In genomic region chr16:54594646-54595381, GRCh38 we compare ENCODE assay signal across 20 cellular contexts.
"Had no signal": no experiment of that assay in that cellular context is flagged by ENCODE, and none has a peak within 500 bp of the region (broad histone marks: within the 10 kb centered on the region; RNA-seq: fewer than 3 reads in every experiment).

No MANE protein-coding gene starts in this region.

- H3K36me3 ChIP-seq: brain microvascular endothelial cell, gastrocnemius medialis, heart right ventricle, tibial artery had no signal

- H3K4me1 Mint-ChIP-seq: natural killer cell; stimulated activated naive B cell treated with anti-CD40 and anti-IgM and Interleukin-4, amounts not matched to agents 10 μg/mL and 1 μg/mL and 100 μg/mL, for 72 hours had no signal

- H3K9me3 ChIP-seq: gastrocnemius medialis, heart right ventricle, tibial artery had no signal

- DNase-seq: activated CD4-positive, alpha-beta T cell treated with anti-CD3 and anti-CD28 coated beads, Interleukin-2, amount 50 U/mL, for 1 hour; anterior cingulate cortex; brain microvascular endothelial cell; cortex of kidney; effector CD8-positive, alpha-beta T cell; gastrocnemius medialis; heart right ventricle; mesenchymal stem cell; natural killer cell; nucleus accumbens; right cardiac atrium; stimulated activated CD4-positive, alpha-beta T cell treated with anti-CD3 and anti-CD28 coated beads, Interleukin-15, amount 100 ng/mL, for 24 hours; stimulated activated CD4-positive, alpha-beta T cell treated with anti-CD3 and anti-CD28 coated beads, Interleukin-4, amount 100 ng/mL, for 1 hour; stimulated activated naive B cell treated with anti-CD40 and anti-IgM and Interleukin-4, amounts not matched to agents 10 μg/mL and 1 μg/mL and 100 μg/mL, for 72 hours; tibial artery had no signal

- H3K27ac ChIP-seq: brain microvascular endothelial cell, gastrocnemius medialis, heart right ventricle, skin epidermis, tibial artery had no signal

- H3K4me3 Mint-ChIP-seq: activated T-helper 1 cell treated with anti-CD3 and anti-CD28 coated beads, Interleukin-12 subunit alpha, Interleukin-12 subunit beta, Interleukin-2, Interleukin-4 antibody, amounts not matched to agents 30 ng/mL and 10 ng/mL and 1 ng/mL, durations not matched to agents 14 hours and 24 hours and 36 hours; natural killer cell; stimulated activated naive B cell treated with anti-CD40 and anti-IgM and Interleukin-4, amounts not matched to agents 10 μg/mL and 1 μg/mL and 100 μg/mL, for 72 hours; T-helper 2 cell treated with Interferon-gamma antibody and Interleukin-4, amounts not matched to agents 5 μg/mL and 100 μg/mL, for 36 hours had no signal

- ATAC-seq: activated CD4-positive, CD25-positive, alpha-beta regulatory T cell treated with anti-CD3 and anti-CD28 coated beads, Interleukin-2, amount 50 U/mL, for 24 hours; gastrocnemius medialis; heart right ventricle; natural killer cell; right cardiac atrium; stimulated activated naive B cell treated with anti-CD40 and anti-IgM and Interleukin-4, amounts not matched to agents 10 μg/mL and 1 μg/mL and 100 μg/mL, for 72 hours had no signal

- H3K36me3 Mint-ChIP-seq: natural killer cell; stimulated activated naive B cell treated with anti-CD40 and anti-IgM and Interleukin-4, amounts not matched to agents 10 μg/mL and 1 μg/mL and 100 μg/mL, for 72 hours had no signal

- H3K27ac Mint-ChIP-seq: activated T-helper 1 cell treated with anti-CD3 and anti-CD28 coated beads, Interleukin-12 subunit alpha, Interleukin-12 subunit beta, Interleukin-2, Interleukin-4 antibody, amounts not matched to agents 30 ng/mL and 10 ng/mL and 1 ng/mL, durations not matched to agents 14 hours and 24 hours and 36 hours; natural killer cell; progenitor cell of endocrine pancreas; stimulated activated naive B cell treated with anti-CD40 and anti-IgM and Interleukin-4, amounts not matched to agents 10 μg/mL and 1 μg/mL and 100 μg/mL, for 72 hours; T-helper 2 cell treated with Interferon-gamma antibody and Interleukin-4, amounts not matched to agents 5 μg/mL and 100 μg/mL, for 36 hours had no signal

- H3K4me1 ChIP-seq: gastrocnemius medialis, heart right ventricle had no signal

- H3K4me3 ChIP-seq: gastrocnemius medialis, skin epidermis, tibial artery had no signal

- H3K9me3 Mint-ChIP-seq: activated T-helper 1 cell treated with anti-CD3 and anti-CD28 coated beads, Interleukin-12 subunit alpha, Interleukin-12 subunit beta, Interleukin-2, Interleukin-4 antibody, amounts not matched to agents 30 ng/mL and 10 ng/mL and 1 ng/mL, durations not matched to agents 14 hours and 24 hours and 36 hours; T-helper 2 cell treated with Interferon-gamma antibody and Interleukin-4, amounts not matched to agents 5 μg/mL and 100 μg/mL, for 36 hours had no signal
